In genomic region chr10:15122477-15123030, GRCh38 we compare ENCODE assay signal across 1 cellular context.
TF ChIP-seq lines count a peak whose summit lies in the region.

No MANE protein-coding gene starts in this region.

TF ChIP-seq in GM12878, 131 proteins besides CTCF, POLR2A, EP300 and RAD21 (continued from another document):
- TF ChIP-seq USF1 (IDR thresholded peaks at IDR 0.05; ENCODE audit: borderline replicate concordance, extremely low read length, insufficient read depth, low read depth, low read length) (no peak), CHD4 (IDR thresholded peaks at IDR 0.05) (no peak), YY1 (IDR thresholded peaks at IDR 0.05; ENCODE audit: low read depth, low read length) (no peak), ATF7 (IDR thresholded peaks at IDR 0.05; ENCODE audit: low read depth) (peak; percentile 97), NKRF (conservative IDR thresholded peaks at IDR 0.05) (peak; percentile 63; the same call in 1 of the 2 replicates), POLR2AphosphoS5 (IDR thresholded peaks at IDR 0.05; ENCODE audit: low read length) (no peak; the same call in 1 of the 2 replicates), RELA (IDR thresholded peaks at IDR 0.05; ENCODE audit: borderline replicate concordance, partially characterized antibody) (no peak), SMARCA5 (IDR thresholded peaks at IDR 0.05) (peak; percentile 94), SREBF1 (IDR thresholded peaks at IDR 0.05; ENCODE audit: low read length) (no peak), NFIC (IDR thresholded peaks at IDR 0.05; ENCODE audit: low read depth, low read length) (peak; percentile 78; the same call in 1 of the 2 replicates), REST (IDR thresholded peaks at IDR 0.05; ENCODE audit: low read depth, low read length) (no peak), NR2C2 (IDR thresholded peaks at IDR 0.05; ENCODE audit: borderline replicate concordance, control insufficient read depth, insufficient read length, low read depth) (no peak), RAD51 (IDR thresholded peaks at IDR 0.05) (peak; percentile 76), E2F8 (IDR thresholded peaks at IDR 0.05; ENCODE audit: low read depth, partially characterized antibody) (no peak), RUNX3 (IDR thresholded peaks at IDR 0.05; ENCODE audit: low read length) (peak; percentile 31; the same call in 1 of the 2 replicates), RELB (IDR thresholded peaks at IDR 0.05; ENCODE audit: low read depth) (peak; percentile 97), MXI1 (IDR thresholded peaks at IDR 0.05; ENCODE audit: low read depth, low read length) (peak; percentile 84), ZNF274 (IDR thresholded peaks at IDR 0.05; ENCODE audit: insufficient read depth, insufficient read length) (no peak), MAX (IDR thresholded peaks at IDR 0.05; ENCODE audit: low read depth, low read length) (peak; percentile 37; the same call in 1 of the 2 replicates), TAF1 (IDR thresholded peaks at IDR 0.05; ENCODE audit: borderline replicate concordance, low read depth, low read length) (no peak), GABPA (IDR thresholded peaks at IDR 0.05; ENCODE audit: low read depth) (0 out of 2 replicates have a peak, but pooled peaks have one; percentile 31), PKNOX1 (IDR thresholded peaks at IDR 0.05) (peak; percentile 66)
